Comparison of ENCODE assay signal across 1 cellular context in genomic region chr6:107114213-107114871, GRCh38.
TF ChIP-seq lines count a peak whose summit lies in the region.

No MANE protein-coding gene starts in this region.

TF ChIP-seq in GM12878, 131 proteins besides CTCF, POLR2A, EP300 and RAD21 (continued from another document):
- TF ChIP-seq MXI1 (IDR thresholded peaks at IDR 0.05; ENCODE audit: low read depth, low read length) (no peak), E4F1 (IDR thresholded peaks at IDR 0.05; ENCODE audit: borderline replicate concordance, partially characterized antibody) (no peak), USF1 (IDR thresholded peaks at IDR 0.05; ENCODE audit: borderline replicate concordance, extremely low read length, insufficient read depth, low read depth, low read length) (no peak), EZH2 (IDR thresholded peaks at IDR 0.05; ENCODE audit: borderline replicate concordance, control insufficient read depth, low read depth, low read length) (no peak), ZZZ3 (IDR thresholded peaks at IDR 0.05; ENCODE audit: control insufficient read depth, insufficient read length, low read depth) (no peak), NR2C2 (IDR thresholded peaks at IDR 0.05; ENCODE audit: borderline replicate concordance, control insufficient read depth, insufficient read length, low read depth) (no peak), MTA2 (IDR thresholded peaks at IDR 0.05; ENCODE audit: low read depth) (no peak)
